1 cellular context compared by ENCODE assay signal in the genomic region with DNA sequence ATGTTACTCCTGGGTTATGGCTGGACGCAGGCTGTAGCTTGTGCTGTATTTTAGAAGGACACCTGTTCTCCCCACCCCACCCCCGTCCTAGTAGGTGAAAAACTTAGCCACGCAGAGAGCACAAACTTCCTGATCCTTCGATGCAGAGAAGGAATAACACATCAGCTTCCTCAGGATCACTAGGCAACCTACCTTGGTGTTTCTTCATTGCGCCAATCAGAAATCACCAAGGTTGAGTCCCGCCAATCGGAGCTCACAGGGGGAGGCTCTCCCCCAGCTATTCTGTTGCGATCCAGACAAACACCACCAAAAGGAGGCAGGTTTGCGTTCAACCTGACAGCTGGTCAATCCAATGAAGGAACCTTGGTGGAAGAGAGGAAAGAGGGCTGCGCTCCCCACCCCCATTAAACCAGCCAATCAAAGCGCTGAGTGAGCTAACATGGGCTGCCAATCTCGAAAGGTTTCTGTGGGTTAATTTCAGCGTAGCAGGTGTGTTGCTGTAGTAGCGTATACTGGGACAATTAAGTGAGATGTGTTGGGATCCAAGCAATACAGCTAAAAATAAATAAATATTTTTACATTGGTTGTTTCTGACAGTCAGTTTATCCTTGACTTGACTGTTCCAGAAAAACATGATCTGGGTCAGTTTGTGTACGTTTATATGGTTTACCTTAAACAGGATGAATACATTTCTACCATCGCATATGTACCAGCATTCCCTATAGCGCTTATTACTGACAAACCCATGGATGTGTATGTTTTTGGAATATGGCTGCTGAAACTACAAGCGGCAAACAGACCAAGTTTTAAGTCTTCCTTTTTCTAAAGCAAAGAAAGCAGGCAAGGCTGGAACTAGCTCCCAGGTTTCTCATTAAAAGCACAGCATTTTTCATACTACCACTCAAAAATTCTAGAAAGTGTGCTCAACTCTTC.
A peak's percentile ranks its signal among the peaks of the same experiment; 100 is the strongest.
TF ChIP-seq lines count a peak whose summit lies in the region.

A gene (minus strand): TSS at position 160 of the 933 bp plus-strand sequence. CDS start 2,316 bp downstream, outside the sequence.

TF ChIP-seq in GM12878, 131 proteins besides CTCF, POLR2A, EP300 and RAD21 (continued from another document):
- no peak for TF ChIP-seq LARP7 (IDR thresholded peaks at IDR 0.05)
- TF ChIP-seq EGR1 (IDR thresholded peaks at IDR 0.05; ENCODE audit: borderline replicate concordance in 1 of 2, low read depth in 2 of 2, low read length in 2 of 2): no peak
- peak; percentile 91 for TF ChIP-seq DPF2 (IDR thresholded peaks at IDR 0.05)
- TF ChIP-seq CHD4 (IDR thresholded peaks at IDR 0.05): no peak
- TF ChIP-seq, protein P1, sequence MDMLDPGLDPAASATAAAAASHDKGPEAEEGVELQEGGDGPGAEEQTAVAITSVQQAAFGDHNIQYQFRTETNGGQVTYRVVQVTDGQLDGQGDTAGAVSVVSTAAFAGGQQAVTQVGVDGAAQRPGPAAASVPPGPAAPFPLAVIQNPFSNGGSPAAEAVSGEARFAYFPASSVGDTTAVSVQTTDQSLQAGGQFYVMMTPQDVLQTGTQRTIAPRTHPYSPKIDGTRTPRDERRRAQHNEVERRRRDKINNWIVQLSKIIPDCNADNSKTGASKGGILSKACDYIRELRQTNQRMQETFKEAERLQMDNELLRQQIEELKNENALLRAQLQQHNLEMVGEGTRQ (IDR thresholded peaks at IDR 0.05; ENCODE audit: borderline replicate concordance, low read depth, low read length): no peak
- TF ChIP-seq, protein P2, sequence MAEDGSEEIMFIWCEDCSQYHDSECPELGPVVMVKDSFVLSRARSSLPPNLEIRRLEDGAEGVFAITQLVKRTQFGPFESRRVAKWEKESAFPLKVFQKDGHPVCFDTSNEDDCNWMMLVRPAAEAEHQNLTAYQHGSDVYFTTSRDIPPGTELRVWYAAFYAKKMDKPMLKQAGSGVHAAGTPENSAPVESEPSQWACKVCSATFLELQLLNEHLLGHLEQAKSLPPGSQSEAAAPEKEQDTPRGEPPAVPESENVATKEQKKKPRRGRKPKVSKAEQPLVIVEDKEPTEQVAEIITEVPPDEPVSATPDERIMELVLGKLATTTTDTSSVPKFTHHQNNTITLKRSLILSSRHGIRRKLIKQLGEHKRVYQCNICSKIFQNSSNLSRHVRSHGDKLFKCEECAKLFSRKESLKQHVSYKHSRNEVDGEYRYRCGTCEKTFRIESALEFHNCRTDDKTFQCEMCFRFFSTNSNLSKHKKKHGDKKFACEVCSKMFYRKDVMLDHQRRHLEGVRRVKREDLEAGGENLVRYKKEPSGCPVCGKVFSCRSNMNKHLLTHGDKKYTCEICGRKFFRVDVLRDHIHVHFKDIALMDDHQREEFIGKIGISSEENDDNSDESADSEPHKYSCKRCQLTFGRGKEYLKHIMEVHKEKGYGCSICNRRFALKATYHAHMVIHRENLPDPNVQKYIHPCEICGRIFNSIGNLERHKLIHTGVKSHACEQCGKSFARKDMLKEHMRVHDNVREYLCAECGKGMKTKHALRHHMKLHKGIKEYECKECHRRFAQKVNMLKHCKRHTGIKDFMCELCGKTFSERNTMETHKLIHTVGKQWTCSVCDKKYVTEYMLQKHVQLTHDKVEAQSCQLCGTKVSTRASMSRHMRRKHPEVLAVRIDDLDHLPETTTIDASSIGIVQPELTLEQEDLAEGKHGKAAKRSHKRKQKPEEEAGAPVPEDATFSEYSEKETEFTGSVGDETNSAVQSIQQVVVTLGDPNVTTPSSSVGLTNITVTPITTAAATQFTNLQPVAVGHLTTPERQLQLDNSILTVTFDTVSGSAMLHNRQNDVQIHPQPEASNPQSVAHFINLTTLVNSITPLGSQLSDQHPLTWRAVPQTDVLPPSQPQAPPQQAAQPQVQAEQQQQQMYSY (CRISPR knock-in tag; IDR thresholded peaks at IDR 0.05): no peak
- peak in 1 of 2 experiments; percentile 27; a peak in 1 of 4 replicates for TF ChIP-seq SRF (IDR thresholded peaks at IDR 0.05; ENCODE audit: low read depth in 2 of 2, low read length in 2 of 2)
- TF ChIP-seq NR2F1 (conservative IDR thresholded peaks at IDR 0.05): no peak
- no peak for TF ChIP-seq JUNB (IDR thresholded peaks at IDR 0.05)
- TF ChIP-seq, protein P3, sequence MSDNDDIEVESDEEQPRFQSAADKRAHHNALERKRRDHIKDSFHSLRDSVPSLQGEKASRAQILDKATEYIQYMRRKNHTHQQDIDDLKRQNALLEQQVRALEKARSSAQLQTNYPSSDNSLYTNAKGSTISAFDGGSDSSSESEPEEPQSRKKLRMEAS (IDR thresholded peaks at IDR 0.05; ENCODE audit: low read depth, low read length): no peak
- TF ChIP-seq MXI1 (IDR thresholded peaks at IDR 0.05; ENCODE audit: low read depth, low read length): 0 out of 2 replicates have a peak, but pooled peaks have one; percentile 39
- TF ChIP-seq, protein P4, sequence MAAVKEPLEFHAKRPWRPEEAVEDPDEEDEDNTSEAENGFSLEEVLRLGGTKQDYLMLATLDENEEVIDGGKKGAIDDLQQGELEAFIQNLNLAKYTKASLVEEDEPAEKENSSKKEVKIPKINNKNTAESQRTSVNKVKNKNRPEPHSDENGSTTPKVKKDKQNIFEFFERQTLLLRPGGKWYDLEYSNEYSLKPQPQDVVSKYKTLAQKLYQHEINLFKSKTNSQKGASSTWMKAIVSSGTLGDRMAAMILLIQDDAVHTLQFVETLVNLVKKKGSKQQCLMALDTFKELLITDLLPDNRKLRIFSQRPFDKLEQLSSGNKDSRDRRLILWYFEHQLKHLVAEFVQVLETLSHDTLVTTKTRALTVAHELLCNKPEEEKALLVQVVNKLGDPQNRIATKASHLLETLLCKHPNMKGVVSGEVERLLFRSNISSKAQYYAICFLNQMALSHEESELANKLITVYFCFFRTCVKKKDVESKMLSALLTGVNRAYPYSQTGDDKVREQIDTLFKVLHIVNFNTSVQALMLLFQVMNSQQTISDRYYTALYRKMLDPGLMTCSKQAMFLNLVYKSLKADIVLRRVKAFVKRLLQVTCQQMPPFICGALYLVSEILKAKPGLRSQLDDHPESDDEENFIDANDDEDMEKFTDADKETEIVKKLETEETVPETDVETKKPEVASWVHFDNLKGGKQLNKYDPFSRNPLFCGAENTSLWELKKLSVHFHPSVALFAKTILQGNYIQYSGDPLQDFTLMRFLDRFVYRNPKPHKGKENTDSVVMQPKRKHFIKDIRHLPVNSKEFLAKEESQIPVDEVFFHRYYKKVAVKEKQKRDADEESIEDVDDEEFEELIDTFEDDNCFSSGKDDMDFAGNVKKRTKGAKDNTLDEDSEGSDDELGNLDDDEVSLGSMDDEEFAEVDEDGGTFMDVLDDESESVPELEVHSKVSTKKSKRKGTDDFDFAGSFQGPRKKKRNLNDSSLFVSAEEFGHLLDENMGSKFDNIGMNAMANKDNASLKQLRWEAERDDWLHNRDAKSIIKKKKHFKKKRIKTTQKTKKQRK (IDR thresholded peaks at IDR 0.05; ENCODE audit: low read depth, low read length): peak; percentile 82
- no peak for TF ChIP-seq SREBF1 (IDR thresholded peaks at IDR 0.05; ENCODE audit: low read length)
- TF ChIP-seq ZSCAN29 (IDR thresholded peaks at IDR 0.05): no peak
- no peak for TF ChIP-seq NFXL1 (IDR thresholded peaks at IDR 0.05; ENCODE audit: borderline replicate concordance)
- TF ChIP-seq RELA (IDR thresholded peaks at IDR 0.05; ENCODE audit: borderline replicate concordance, partially characterized antibody): no peak
- no peak for TF ChIP-seq CEBPB (IDR thresholded peaks at IDR 0.05; ENCODE audit: borderline replicate concordance in 1 of 2, low read depth in 2 of 2, low read length in 2 of 2)
- TF ChIP-seq IKZF2 (IDR thresholded peaks at IDR 0.05): peak; percentile 61 to 68
- TF ChIP-seq, protein P5, sequence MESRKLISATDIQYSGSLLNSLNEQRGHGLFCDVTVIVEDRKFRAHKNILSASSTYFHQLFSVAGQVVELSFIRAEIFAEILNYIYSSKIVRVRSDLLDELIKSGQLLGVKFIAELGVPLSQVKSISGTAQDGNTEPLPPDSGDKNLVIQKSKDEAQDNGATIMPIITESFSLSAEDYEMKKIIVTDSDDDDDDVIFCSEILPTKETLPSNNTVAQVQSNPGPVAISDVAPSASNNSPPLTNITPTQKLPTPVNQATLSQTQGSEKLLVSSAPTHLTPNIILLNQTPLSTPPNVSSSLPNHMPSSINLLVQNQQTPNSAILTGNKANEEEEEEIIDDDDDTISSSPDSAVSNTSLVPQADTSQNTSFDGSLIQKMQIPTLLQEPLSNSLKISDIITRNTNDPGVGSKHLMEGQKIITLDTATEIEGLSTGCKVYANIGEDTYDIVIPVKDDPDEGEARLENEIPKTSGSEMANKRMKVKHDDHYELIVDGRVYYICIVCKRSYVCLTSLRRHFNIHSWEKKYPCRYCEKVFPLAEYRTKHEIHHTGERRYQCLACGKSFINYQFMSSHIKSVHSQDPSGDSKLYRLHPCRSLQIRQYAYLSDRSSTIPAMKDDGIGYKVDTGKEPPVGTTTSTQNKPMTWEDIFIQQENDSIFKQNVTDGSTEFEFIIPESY (IDR thresholded peaks at IDR 0.05): no peak
- TF ChIP-seq, protein P6, sequence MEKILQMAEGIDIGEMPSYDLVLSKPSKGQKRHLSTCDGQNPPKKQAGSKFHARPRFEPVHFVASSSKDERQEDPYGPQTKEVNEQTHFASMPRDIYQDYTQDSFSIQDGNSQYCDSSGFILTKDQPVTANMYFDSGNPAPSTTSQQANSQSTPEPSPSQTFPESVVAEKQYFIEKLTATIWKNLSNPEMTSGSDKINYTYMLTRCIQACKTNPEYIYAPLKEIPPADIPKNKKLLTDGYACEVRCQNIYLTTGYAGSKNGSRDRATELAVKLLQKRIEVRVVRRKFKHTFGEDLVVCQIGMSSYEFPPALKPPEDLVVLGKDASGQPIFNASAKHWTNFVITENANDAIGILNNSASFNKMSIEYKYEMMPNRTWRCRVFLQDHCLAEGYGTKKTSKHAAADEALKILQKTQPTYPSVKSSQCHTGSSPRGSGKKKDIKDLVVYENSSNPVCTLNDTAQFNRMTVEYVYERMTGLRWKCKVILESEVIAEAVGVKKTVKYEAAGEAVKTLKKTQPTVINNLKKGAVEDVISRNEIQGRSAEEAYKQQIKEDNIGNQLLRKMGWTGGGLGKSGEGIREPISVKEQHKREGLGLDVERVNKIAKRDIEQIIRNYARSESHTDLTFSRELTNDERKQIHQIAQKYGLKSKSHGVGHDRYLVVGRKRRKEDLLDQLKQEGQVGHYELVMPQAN (conservative IDR thresholded peaks at IDR 0.05): peak; percentile 68
- peak; percentile 70; the same call in 1 of the 2 replicates for TF ChIP-seq SIN3A (IDR thresholded peaks at IDR 0.05; ENCODE audit: low read depth, low read length)
- TF ChIP-seq RCOR1 (conservative IDR thresholded peaks at IDR 0.05; ENCODE audit: low read depth, low read length): no peak
- TF ChIP-seq, protein P7, sequence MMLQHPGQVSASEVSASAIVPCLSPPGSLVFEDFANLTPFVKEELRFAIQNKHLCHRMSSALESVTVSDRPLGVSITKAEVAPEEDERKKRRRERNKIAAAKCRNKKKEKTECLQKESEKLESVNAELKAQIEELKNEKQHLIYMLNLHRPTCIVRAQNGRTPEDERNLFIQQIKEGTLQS (IDR thresholded peaks at IDR 0.05; ENCODE audit: borderline replicate concordance, extremely low read depth, low read depth, low read length): no peak
- TF ChIP-seq ZNF207 (IDR thresholded peaks at IDR 0.05; ENCODE audit: borderline replicate concordance): no peak
- TF ChIP-seq, protein P8, sequence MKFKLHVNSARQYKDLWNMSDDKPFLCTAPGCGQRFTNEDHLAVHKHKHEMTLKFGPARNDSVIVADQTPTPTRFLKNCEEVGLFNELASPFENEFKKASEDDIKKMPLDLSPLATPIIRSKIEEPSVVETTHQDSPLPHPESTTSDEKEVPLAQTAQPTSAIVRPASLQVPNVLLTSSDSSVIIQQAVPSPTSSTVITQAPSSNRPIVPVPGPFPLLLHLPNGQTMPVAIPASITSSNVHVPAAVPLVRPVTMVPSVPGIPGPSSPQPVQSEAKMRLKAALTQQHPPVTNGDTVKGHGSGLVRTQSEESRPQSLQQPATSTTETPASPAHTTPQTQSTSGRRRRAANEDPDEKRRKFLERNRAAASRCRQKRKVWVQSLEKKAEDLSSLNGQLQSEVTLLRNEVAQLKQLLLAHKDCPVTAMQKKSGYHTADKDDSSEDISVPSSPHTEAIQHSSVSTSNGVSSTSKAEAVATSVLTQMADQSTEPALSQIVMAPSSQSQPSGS (IDR thresholded peaks at IDR 0.05; ENCODE audit: low read length): no peak
- TF ChIP-seq EED (IDR thresholded peaks at IDR 0.05; ENCODE audit: low read depth): peak; percentile 15; the same call in 1 of the 2 replicates
- TF ChIP-seq CHD2 (IDR thresholded peaks at IDR 0.05; ENCODE audit: borderline replicate concordance, low read depth, low read length): peak; percentile 96
- peak; percentile 82 for TF ChIP-seq CREB1 (IDR thresholded peaks at IDR 0.05; ENCODE audit: low read depth)
- peak; percentile 92 for TF ChIP-seq RFX5 (IDR thresholded peaks at IDR 0.05; ENCODE audit: low read depth, low read length)
- TF ChIP-seq SREBF2 (IDR thresholded peaks at IDR 0.05; ENCODE audit: low read length): no peak
- no peak for TF ChIP-seq NFIC (IDR thresholded peaks at IDR 0.05; ENCODE audit: low read depth, low read length)
- no peak for TF ChIP-seq STAT1 (conservative IDR thresholded peaks at IDR 0.05)
- TF ChIP-seq HCFC1 (IDR thresholded peaks at IDR 0.05; ENCODE audit: low read length): no peak
- TF ChIP-seq ASH2L (IDR thresholded peaks at IDR 0.05; ENCODE audit: borderline replicate concordance, low read depth): no peak
TF ChIP-seq in GM12878: peak in this region for 34.
